ENCODE assay signal across 8 cellular contexts in the genomic region with DNA sequence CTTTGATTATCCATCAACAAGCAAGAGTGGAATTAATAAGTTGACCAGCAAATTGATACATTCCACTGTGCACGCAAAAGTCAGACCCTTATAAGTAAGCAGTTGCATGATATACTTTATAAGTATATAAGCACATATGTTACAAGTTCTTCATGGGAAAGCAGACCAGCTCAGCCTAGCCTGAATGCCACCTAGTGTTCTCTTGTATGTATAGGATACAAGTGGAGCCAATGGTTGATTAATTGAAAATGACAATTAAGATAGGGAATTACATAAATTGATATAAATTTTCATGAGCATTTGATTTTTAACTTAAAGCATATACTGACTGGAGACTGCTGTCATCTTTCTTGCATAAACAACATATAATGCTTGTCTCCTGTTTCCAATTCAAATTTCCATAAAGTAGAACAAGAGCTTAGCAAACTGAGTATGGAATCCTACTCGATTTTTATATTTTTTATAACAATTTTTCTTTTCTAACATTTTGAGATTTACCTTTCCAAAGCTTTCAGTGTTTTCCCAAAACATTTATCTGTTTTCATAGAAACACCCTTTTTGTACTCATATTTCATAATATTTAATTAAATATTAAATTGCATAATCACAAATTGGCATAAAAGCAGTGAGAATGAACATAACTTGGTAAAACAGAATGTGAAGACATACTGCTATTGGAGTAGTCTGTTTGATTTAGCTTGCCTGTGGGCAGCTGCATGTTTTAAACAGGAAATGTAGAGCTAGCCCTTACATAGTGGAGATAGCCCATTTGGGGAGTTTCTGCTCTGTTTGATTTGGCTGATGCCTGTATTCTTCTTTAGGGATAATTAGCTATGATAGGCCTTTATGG.
DNase-seq lines count a peak whose midpoint lies in the region; ATAC-seq and TF ChIP-seq lines count a peak whose summit lies in the region.

No MANE protein-coding gene starts in this region.

- H3K27me3 ChIP-seq in AG04450 (ENCODE audit: control insufficient read depth, insufficient read depth, low read length) (no peaks in the 10 kb centered on the region), lung (ENCODE audit: control insufficient read depth, insufficient read depth) (no peaks in the 10 kb centered on the region)

- no peaks in the 10 kb centered on the region for H3K9me3 Mint-ChIP-seq in chondrocyte (ENCODE audit: low read depth)

- no peaks in the 10 kb centered on the region for H3K36me3 ChIP-seq in lung (ENCODE audit: control insufficient read depth in 2 of 2, insufficient read depth in 2 of 2, low read length in 2 of 2)

- H3K27me3 Mint-ChIP-seq in chondrocyte (ENCODE audit: low read depth): no peaks in the 10 kb centered on the region

- POLR2A ChIA-PET in AG04450 (lab: Yijun Ruan, JAX): interaction anchor here (0.6 kb wide), 1 partner anchor 307 kb away, joined by 3 read pairs; no protein-coding TSS in a partner anchor

- no peak overlapping the region for H3K27ac Mint-ChIP-seq in chondrocyte (ENCODE audit: unreplicated experiment)

- WGBS in lung, 2 donors: 61 to 82% methylated on average over 2 of the region's 2 CpGs

- no peak for ATAC-seq in lung (ENCODE audit: insufficient read depth, low FRiP score)
- no peak for ATAC-seq in GM18511 (IDR thresholded peaks at IDR 0.05; ENCODE audit: unreplicated experiment)
- ATAC-seq in GM18519 (IDR thresholded peaks at IDR 0.05; ENCODE audit: low FRiP score, unreplicated experiment): no peak

- DNase-seq in AG04450 (ENCODE audit: low read depth, low spot score): no peak
- DNase-seq in GM12864 (ENCODE audit: low read depth): peak; percentile 4
- peak; percentile 89 for DNase-seq in NCI-H69 (lab: John Stamatoyannopoulos, UW)
- no peak for DNase-seq in chondrocyte (ENCODE audit: low spot score)
- no peak for DNase-seq in lung (ENCODE audit: low spot score)
- DNase-seq in NCI-H1436 treated with DMSO at 0.1 percent for 48 hours (lab: John Stamatoyannopoulos, UW): no peak

- H3K4me3 ChIP-seq in AG04450 (ENCODE audit: low read depth, low read length) (no peak overlapping the region), GM12864 (ENCODE audit: low read depth, low read length) (no peak overlapping the region), lung (no peak overlapping the region)

- H3K4me1 Mint-ChIP-seq in chondrocyte (ENCODE audit: low read depth): peaks cover 24% of the 10 kb centered on the region

- H3K36me3 Mint-ChIP-seq in chondrocyte (ENCODE audit: low read depth): no peaks in the 10 kb centered on the region

- CTCF ChIA-PET in AG04450 (lab: Charles Lee): interaction anchor here (0.6 to 1.7 kb wide), 12 partner anchors 8 to 380 kb away, joined by 3 to 9 read pairs (median 4); partner anchors contain the start of gene LRIG2

- no peak overlapping the region for H3K4me3 Mint-ChIP-seq in chondrocyte (ENCODE audit: unreplicated experiment)

- H3K4me1 ChIP-seq in lung (ENCODE audit: control insufficient read depth in 2 of 2, insufficient read depth in 2 of 2, low read length in 2 of 2): peaks cover 0 to 4% of the 10 kb centered on the region in 2 donors

- H3K9me3 ChIP-seq in AG04450 (ENCODE audit: control insufficient read depth, insufficient read depth, low read length) (no peaks in the 10 kb centered on the region), lung (ENCODE audit: control insufficient read depth in 2 of 2, insufficient read depth in 1 of 2, low read length in 1 of 2) (no peaks in the 10 kb centered on the region)

- H3K27ac ChIP-seq in AG04450 (ENCODE audit: low read depth, low read length) (no peak overlapping the region), lung (ENCODE audit: low read depth in 1 of 2, low read length in 1 of 2) (no peak overlapping the region)

- TF ChIP-seq CTCF in AG04450 (IDR thresholded peaks at IDR 0.05; ENCODE audit: low read depth, low read length) (peak; percentile 62), GM12864 (IDR thresholded peaks at IDR 0.05; ENCODE audit: low read depth, low read length, missing control alignments) (peak; percentile 36), chondrocyte (IDR thresholded peaks at IDR 0.05) (peak; percentile 77), lung (IDR thresholded peaks at IDR 0.05; ENCODE audit: control extremely low read depth, extremely low read depth) (peak; percentile 2)

Comparison
In these comparisons a context has a peak if more than half of its experiments do, and no peak if none do; other contexts are left out.
1. DNase-seq: peak in GM12864 (single experiment) and NCI-H69 (single experiment); none in AG04450 (single experiment), chondrocyte (single experiment), lung (single experiment) and NCI-H1436 treated with DMSO at 0.1 percent for 48 hours (single experiment).
2. CTCF ChIP-seq: peak in every context shown above with its lines; median percentile 77 in chondrocyte; 62 in AG04450; 36 in GM12864; 2 in lung.